In genomic region chr7:28260969-28261368, GRCh38 we compare ENCODE assay signal across 22 cellular contexts.
DNase-seq lines count a peak whose midpoint lies in the region; ATAC-seq, FAIRE-seq and TF ChIP-seq lines count a peak whose summit lies in the region.
"Had no signal": no experiment of that assay in that cellular context is flagged by ENCODE, and none has a peak within 500 bp of the region (broad histone marks: within the 10 kb centered on the region; RNA-seq: fewer than 3 reads in every experiment).

No MANE protein-coding gene starts in this region.

- 0 out of 2 replicates have a peak overlapping the region, but pooled peaks have one; percentile 80 for H2BK20ac ChIP-seq in H1 (ENCODE audit: low read length)

- H3K18ac ChIP-seq in H1 (ENCODE audit: extremely low read depth, low read length), result no peak overlapping the region

- no peak overlapping the region for H3K27ac ChIP-seq in HEK293 (ENCODE audit: extremely low read depth, low read depth, low read length)
- H3K27ac ChIP-seq in H1 (ENCODE audit: low read depth, low read length), result no peak overlapping the region
- H3K27ac ChIP-seq in coronary artery, result no peak overlapping the region
- H3K27ac ChIP-seq: BLaER1 had no signal

- H2AFZ ChIP-seq in H1 (ENCODE audit: low read length), result no peak overlapping the region

- no peak overlapping the region for H2BK120ac ChIP-seq in H1 (replicated peaks; ENCODE audit: low read depth, low read length)

- no peak overlapping the region for H3K9ac ChIP-seq in H1 (replicated peaks in 1 of 4; ENCODE audit: extremely low read depth in 1 of 4, low read depth in 3 of 4, low read length in 3 of 4)
- H3K9ac ChIP-seq: BLaER1 had no signal

- H4K5ac ChIP-seq in H1 (ENCODE audit: insufficient read length, low read depth, low read length), result no peak overlapping the region

- TF ChIP-seq CTCF in HEK293 (tag by site-specific recombination; IDR thresholded peaks at IDR 0.05) (no peak), H1 (IDR thresholded peaks at IDR 0.05; ENCODE audit: control extremely low read depth in 1 of 3, insufficient read depth in 1 of 3, low read depth in 1 of 3, low read length in 3 of 3) (no peak), coronary artery (IDR thresholded peaks at IDR 0.05) (no peak)

- H3K4me1 ChIP-seq in HEK293 (ENCODE audit: control insufficient read depth, insufficient read depth, low read length) (peaks cover 5% of the 10 kb centered on the region), H1 (replicated peaks in 1 of 4; ENCODE audit: control insufficient read depth in 3 of 4, insufficient read depth in 4 of 4, low read length in 3 of 4) (peaks cover 0 to 4% (median 2%) of the 10 kb centered on the region in 4 experiments; a peak in 1 of 7 replicates)
- H3K4me1 ChIP-seq: BE2C, BLaER1, Caco-2 had no signal

- H3K56ac ChIP-seq in H1 (replicated peaks; ENCODE audit: insufficient read length, low read depth, low read length), result no peak overlapping the region

- no peak for TF ChIP-seq EP300 in H1 (IDR thresholded peaks at IDR 0.05; ENCODE audit: borderline replicate concordance in 1 of 2, low read depth in 2 of 2, low read length in 2 of 2)

- CTCF ChIA-PET in HEK293 (lab: Yijun Ruan, JAX) (no interaction called here), H1 (lab: Charles Lee; ENCODE audit: partially characterized antibody) (interaction anchor here (0.7 kb wide), 1 partner anchor 579 kb away, joined by 3 read pairs; no protein-coding TSS in a partner anchor)

- no peak overlapping the region for H4K8ac ChIP-seq in H1 (ENCODE audit: extremely low read depth, insufficient read depth, low read length)

- no peak overlapping the region for H2BK5ac ChIP-seq in H1 (ENCODE audit: low read depth, low read length)

- 78% methylated on average over 3 of the region's 3 CpGs; no CpG with 5 or more reads in 1 of the 2 experiments for WGBS in H1 (ENCODE audit: extremely low coverage in 1 of 2, insufficient coverage in 1 of 2, insufficient read length in 1 of 2, insufficient replicate concordance in 2 of 2, low coverage in 1 of 2, low lambda C conversion rate in 2 of 2, missing lambda C conversion rate in 1 of 2), 2 experiments

- no peaks in the 10 kb centered on the region for H3K79me1 ChIP-seq in H1 (ENCODE audit: low read depth, low read length)

- FAIRE-seq in H1 (lab: Jason Lieb, UNC), result no peak
- FAIRE-seq: A204.1, D721Med, G401.6, GM12891 had no signal

- H2BK15ac ChIP-seq in H1 (ENCODE audit: low read length), result no peak overlapping the region

- no peak overlapping the region for H2BK12ac ChIP-seq in H1 (ENCODE audit: low read depth, low read length)

- H4K20me1 ChIP-seq in H1 (replicated peaks in 1 of 2; ENCODE audit: control insufficient read depth in 1 of 2, insufficient read depth in 2 of 2, low read length in 2 of 2), result no peaks in the 10 kb centered on the region
- H4K20me1 ChIP-seq: BLaER1 had no signal

- ATAC-seq in esophagus mucosa (peak; percentile 52), GM18858 (IDR thresholded peaks at IDR 0.05; ENCODE audit: unreplicated experiment) (no peak)

- H3K36me3 ChIP-seq in HEK293 (ENCODE audit: control insufficient read depth in 2 of 2, insufficient read depth in 1 of 2, low read length in 2 of 2) (no peaks in the 10 kb centered on the region), H1 (ENCODE audit: control insufficient read depth in 2 of 4, insufficient read depth in 4 of 4, low read length in 3 of 4) (no peaks in the 10 kb centered on the region)
- H3K36me3 ChIP-seq: BE2C, BLaER1 had no signal

- no peaks in the 10 kb centered on the region for H3K27me3 ChIP-seq in H1 (replicated peaks in 1 of 4; ENCODE audit: control insufficient read depth in 3 of 4, extremely low read depth in 1 of 4, insufficient read depth in 3 of 4, low read length in 3 of 4)
- H3K27me3 ChIP-seq: BE2C, BLaER1 had no signal

- no peaks in the 10 kb centered on the region for H3K79me2 ChIP-seq in H1 (ENCODE audit: control insufficient read depth in 1 of 2, insufficient read depth in 2 of 2, low read length in 2 of 2)

- POLR2A ChIA-PET in HEK293 (lab: Yijun Ruan, JAX) (no interaction called here), H1 (lab: Charles Lee; ENCODE audit: partially characterized antibody) (no interaction called here)

- DNase-seq in H1 (ENCODE audit: low read depth in 1 of 2, low spot score in 2 of 2), result no peak
- DNase-seq in coronary artery (ENCODE audit: low spot score), result no peak
- DNase-seq in stimulated activated CD4-positive, alpha-beta T cell treated with anti-CD3 and anti-CD28 coated beads, Interleukin-4, amount 100 ng/mL, for 4 hours, result no peak
- DNase-seq: 8988T; ACHN; BE2C; C1 segment of cervical spinal cord; Caco-2; Calu3; CD4-positive, alpha-beta memory T cell; CD4-positive, CD25-positive, alpha-beta regulatory T cell; CD8-positive, alpha-beta memory T cell; DMS79 treated with DMSO at 0.1 percent for 48 hours; GF-D8 had no signal

- TF ChIP-seq POLR2A in H1 (IDR thresholded peaks at IDR 0.05; ENCODE audit: control extremely low read depth in 1 of 2, low read depth in 2 of 2, low read length in 2 of 2), result no peak

- H3K4ac ChIP-seq in H1 (replicated peaks; ENCODE audit: insufficient read length, low read depth, low read length), result no peak overlapping the region

- H3K4me3 ChIP-seq in HEK293 (ENCODE audit: low read depth, low read length), result no peak overlapping the region
- H3K4me3 ChIP-seq in H1 (ENCODE audit: extremely low read depth in 1 of 4, insufficient read depth in 2 of 4, low read depth in 3 of 4, low read length in 4 of 4), result no peak overlapping the region
- no peak overlapping the region for H3K4me3 ChIP-seq in coronary artery
- H3K4me3 ChIP-seq: BLaER1 had no signal

- no peak overlapping the region for H3K14ac ChIP-seq in H1 (ENCODE audit: insufficient read length)

- H3K9me3 ChIP-seq in HEK293 (ENCODE audit: control insufficient read depth, insufficient read depth, low read depth, low read length) (no peaks in the 10 kb centered on the region), H1 (ENCODE audit: insufficient read depth in 2 of 2, low read depth in 1 of 2, low read length in 1 of 2) (no peaks in the 10 kb centered on the region)
- H3K9me3 ChIP-seq: BE2C, BLaER1 had no signal

- H3K23ac ChIP-seq in H1 (ENCODE audit: insufficient read length), result no peak overlapping the region

- no peak overlapping the region for H3K4me2 ChIP-seq in H1 (ENCODE audit: insufficient read depth in 1 of 2, low read depth in 2 of 2, low read length in 2 of 2)
- H3K4me2 ChIP-seq: BLaER1 had no signal

- H4K91ac ChIP-seq in H1 (replicated peaks; ENCODE audit: insufficient read length, low read length), result no peak overlapping the region

- TF ChIP-seq RAD21 in H1 (IDR thresholded peaks at IDR 0.05 in 1 of 2, conservative IDR thresholded peaks at IDR 0.05 in 1 of 2; ENCODE audit: low read depth in 2 of 2, low read length in 2 of 2), result no peak

- H3K23me2 ChIP-seq in H1 (ENCODE audit: low read depth, low read length), result no peaks in the 10 kb centered on the region

- no peak overlapping the region for H2AK5ac ChIP-seq in H1 (ENCODE audit: low read depth, low read length)

TF ChIP-seq in HEK293, 187 proteins besides CTCF, POLR2A, EP300 and RAD21:
- TF ChIP-seq SCRT2 (tag by site-specific recombination; IDR thresholded peaks at IDR 0.05) (peak; percentile 65; the same call in 1 of the 2 replicates), SCRT1 (tag by site-specific recombination; IDR thresholded peaks at IDR 0.05; ENCODE audit: borderline replicate concordance) (peak; percentile 52; the same call in 1 of the 2 replicates), ZNF664 (tag by site-specific recombination; IDR thresholded peaks at IDR 0.05) (no peak), ZNF335 (tag by site-specific recombination; conservative IDR thresholded peaks at IDR 0.05) (0 out of 2 replicates have a peak, but pooled peaks have one; percentile 29)

TF ChIP-seq in H1, 55 proteins besides CTCF, POLR2A, EP300 and RAD21:
- TF ChIP-seq RBBP5 (IDR thresholded peaks at IDR 0.05; ENCODE audit: borderline replicate concordance, low read depth, low read length), result no peak
- no peak for TF ChIP-seq RNF2 (IDR thresholded peaks at IDR 0.05; ENCODE audit: borderline replicate concordance, low read depth, low read length, missing control alignments, poor library complexity, severe bottlenecking)
